8 cellular contexts compared by ENCODE assay signal in the genomic region with DNA sequence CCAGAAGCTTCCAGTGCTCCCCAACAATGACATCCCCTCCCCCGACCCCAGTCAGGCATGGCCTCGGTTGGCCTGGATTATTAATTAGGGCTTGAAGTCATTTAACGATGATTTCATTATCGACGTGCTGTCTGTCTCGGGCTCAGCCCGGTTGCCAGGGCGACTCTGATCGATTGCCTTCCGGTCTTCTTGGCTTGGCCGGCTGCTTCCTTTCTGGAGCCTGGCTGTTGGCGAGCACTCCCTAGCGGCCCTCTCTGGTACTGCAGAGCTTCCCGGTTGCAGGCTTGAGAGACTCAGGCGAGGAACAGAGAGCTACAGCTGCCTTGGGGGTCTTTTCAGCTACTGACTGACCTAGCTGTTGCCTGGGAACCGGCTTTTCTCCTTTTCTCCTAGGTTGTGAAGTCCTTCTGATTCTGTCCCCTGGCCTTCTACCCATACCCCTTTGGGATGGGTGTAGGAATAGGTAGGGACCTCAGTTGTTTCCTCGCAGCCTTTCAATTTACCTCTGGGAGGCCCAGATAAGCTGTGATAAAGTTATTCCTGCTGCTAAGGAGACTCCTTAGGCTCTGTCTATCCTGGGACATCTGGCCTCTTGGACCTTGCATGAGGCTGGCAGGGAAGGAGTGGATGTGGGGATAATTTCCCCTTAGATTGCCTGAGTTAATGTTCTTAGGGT. TPM values are rescaled to one million over a fixed set of nuclear protein-coding genes. Genes with fewer than 3 reads are reported as not detected.
A peak's percentile ranks its signal among the peaks of the same experiment; 100 is the strongest.
DNase-seq lines count a peak whose midpoint lies in the region; ATAC-seq and TF ChIP-seq lines count a peak whose summit lies in the region.

No MANE protein-coding gene starts in this region.

- TF ChIP-seq CTCF in WERI-Rb-1 (IDR thresholded peaks at IDR 0.05; ENCODE audit: low read depth, low read length) (peak; percentile 92), breast epithelium (IDR thresholded peaks at IDR 0.05) (peak; percentile 71 to 84 (median 75))

- H3K27ac ChIP-seq in WERI-Rb-1 (peak overlapping the region; percentile 46), breast epithelium (peak overlapping the region in 1 of 2 donors; percentile 32)

- peak; percentile 77 for ATAC-seq in HG02642 (IDR thresholded peaks at IDR 0.05; ENCODE audit: poor library complexity, unreplicated experiment)

- H3K4me3 ChIP-seq in WERI-Rb-1 (ENCODE audit: low read depth, low read length), result peak overlapping the region; percentile 41
- peak overlapping the region in 1 of 3 donors; percentile 49 for H3K4me3 ChIP-seq in breast epithelium

- TF ChIP-seq POLR2A in breast epithelium (IDR thresholded peaks at IDR 0.05), result no peak

- H3K27me3 ChIP-seq in WERI-Rb-1 (ENCODE audit: insufficient read depth, low read depth, severe bottlenecking) (no peaks in the 10 kb centered on the region), breast epithelium (peaks cover 0 to 13% of the 10 kb centered on the region in 2 donors)

- H3K4me1 ChIP-seq in breast epithelium, result peaks cover 0 to 6% of the 10 kb centered on the region in 2 donors

- intact Hi-C loops in breast epithelium (cut with DNase I; ENCODE audit: low total_unique reads), result no loop called here

- H3K9me3 ChIP-seq in WERI-Rb-1 (ENCODE audit: severe bottlenecking), result no peaks in the 10 kb centered on the region
- no peaks in the 10 kb centered on the region for H3K9me3 ChIP-seq in breast epithelium

- DNase-seq in NCI-H2081 (lab: John Stamatoyannopoulos, UW) (peak; percentile 67 to 68), NCI-H2081 treated with DMSO at 0.1 percent for 48 hours (lab: John Stamatoyannopoulos, UW) (no peak), NCI-H1105 (lab: John Stamatoyannopoulos, UW) (peak; percentile 18), WERI-Rb-1 (peak; percentile 91), breast epithelium (ENCODE audit: low spot score in 2 of 2) (peak; percentile 55 to 76), inferior parietal cortex (ENCODE audit: extremely low spot score) (peak; percentile 76)
- peak; percentile 64 to 73 for DNase-seq in stimulated activated CD4-positive, alpha-beta T cell treated with anti-CD3 and anti-CD28 coated beads, Interleukin-1b, Interleukin-23, amount 100 ng/mL, for 4 hours (ENCODE audit: low read depth in 2 of 2)

- H3K36me3 ChIP-seq in WERI-Rb-1, result no peaks in the 10 kb centered on the region
- no peaks in the 10 kb centered on the region for H3K36me3 ChIP-seq in breast epithelium

RNA-seq across cellular contexts. Expression of a gene that starts 5.5 kb away (rescaled TPM):
- not detected for total RNA-seq in breast epithelium

RNA-seq across cellular contexts. Expression of a gene that starts 30.0 kb away (rescaled TPM):
- total RNA-seq in breast epithelium, result 100 to 1,000 TPM; 218 to 301 (median 295) TPM
